In genomic region chr2:74464406-74464805, GRCh38 we compare ENCODE assay signal across 8 cellular contexts. TPM values are rescaled to one million over a fixed set of nuclear protein-coding genes. Genes with fewer than 3 reads are reported as not detected.
A peak's percentile ranks its signal among the peaks of the same experiment; 100 is the strongest.
DNase-seq lines count a peak whose midpoint lies in the region; ATAC-seq and TF ChIP-seq lines count a peak whose summit lies in the region.

No MANE protein-coding gene starts in this region.

- peak overlapping the region; percentile 85 to 100 (median 99) for H3K4me3 Mint-ChIP-seq in brain

- no peak for TF ChIP-seq CTCF in brain (conservative IDR thresholded peaks at IDR 0.05)
- TF ChIP-seq CTCF in lung (IDR thresholded peaks at IDR 0.05; ENCODE audit: control extremely low read depth, extremely low read depth): no peak

- H3K27ac ChIP-seq in ACC112 (ENCODE audit: low read depth, low read length): peak overlapping the region; percentile 70; the same call in 1 of the 2 replicates
- peak overlapping the region in 1 of 2 donors; percentile 92 for H3K27ac ChIP-seq in lung (ENCODE audit: low read depth in 1 of 2, low read length in 1 of 2)

- peaks cover 13% of the 10 kb centered on the region for H3K36me3 Mint-ChIP-seq in brain

- H3K9me3 Mint-ChIP-seq in brain: peaks cover 0 to 2% (median 0%) of the 10 kb centered on the region in 5 experiments

- DNase-seq in lung (ENCODE audit: low spot score) (no peak), H4 (ENCODE audit: low spot score) (no peak), NCI-H345 (lab: John Stamatoyannopoulos, UW) (no peak), NCI-H2081 treated with DMSO at 0.1 percent for 48 hours (lab: John Stamatoyannopoulos, UW) (no peak), hypothalamus (lab: John Stamatoyannopoulos, UW) (no peak)

- peak overlapping the region; percentile 95 for H3K4me3 ChIP-seq in ACC112 (ENCODE audit: low read depth, low read length)
- H3K4me3 ChIP-seq in lung: peak overlapping the region; percentile 98

- H3K36me3 ChIP-seq in ACC112 (ENCODE audit: insufficient read depth, low read length): no peaks in the 10 kb centered on the region
- H3K36me3 ChIP-seq in lung (ENCODE audit: control insufficient read depth in 2 of 2, insufficient read depth in 2 of 2, low read length in 2 of 2): peaks cover 6 to 15% of the 10 kb centered on the region in 2 donors

- H3K4me1 Mint-ChIP-seq in brain: peaks cover 37% of the 10 kb centered on the region

- H3K79me2 ChIP-seq in ACC112 (ENCODE audit: control insufficient read depth, insufficient read depth, low read length, unreplicated experiment): peaks cover 21% of the 10 kb centered on the region

- ATAC-seq in HG02642 (IDR thresholded peaks at IDR 0.05; ENCODE audit: poor library complexity, unreplicated experiment) (peak; percentile 5), lung (ENCODE audit: insufficient read depth, low FRiP score) (no peak)

- H3K4me1 ChIP-seq in ACC112 (ENCODE audit: control insufficient read depth, insufficient read depth, low read length, unreplicated experiment) (no peaks in the 10 kb centered on the region), lung (ENCODE audit: control insufficient read depth in 2 of 2, insufficient read depth in 2 of 2, low read length in 2 of 2) (peaks cover 9% of the 10 kb centered on the region in 2 donors)

- no peaks in the 10 kb centered on the region for H3K9me3 ChIP-seq in lung (ENCODE audit: control insufficient read depth in 2 of 2, insufficient read depth in 1 of 2, low read length in 1 of 2)

- H2AFZ ChIP-seq in ACC112 (ENCODE audit: low read length, unreplicated experiment): peak overlapping the region; percentile 98

- 5 to 8% methylated on average over 13 of the region's 13 CpGs for WGBS in lung, 2 donors

- peaks cover 10% of the 10 kb centered on the region for H3K27me3 Mint-ChIP-seq in brain

- H3K27me3 ChIP-seq in ACC112 (ENCODE audit: insufficient read depth, low read length) (no peaks in the 10 kb centered on the region), lung (ENCODE audit: control insufficient read depth, insufficient read depth) (no peaks in the 10 kb centered on the region)

- H3K27ac Mint-ChIP-seq in brain: peak overlapping the region; percentile 36 to 92 (median 80)

RNA-seq across cellular contexts. Expression of gene MOGS, which starts 0.8 kb away (rescaled TPM):
- polyA plus RNA-seq in brain (ENCODE audit: insufficient read depth, low read depth, low replicate concordance): 29.4 TPM
- 10 to 100 TPM; 37.5 to 72.0 TPM for total RNA-seq in lung
- 10 to 100 TPM; 35.4 to 53.5 TPM for polyA plus RNA-seq in lung
- total RNA-seq in H4 (2014; rRNA removed; shearing (Covaris generic)): 43.1 and 52.7 TPM in 2 replicates

RNA-seq across cellular contexts. Expression of gene WBP1, which starts 6.2 kb away (rescaled TPM):
- polyA plus RNA-seq in brain (ENCODE audit: insufficient read depth, low read depth, low replicate concordance) (177 TPM), lung (10 to 100 TPM; 55.9 to 56.7 TPM)
- total RNA-seq in lung: 10 to 100 TPM; 39.5 to 65.0 TPM
- total RNA-seq in H4 (2014; rRNA removed; shearing (Covaris generic)): 86.8 and 93.9 TPM in 2 replicates

RNA-seq across cellular contexts. Expression of gene MRPL53, which starts 8.1 kb away (rescaled TPM):
- polyA plus RNA-seq in brain (ENCODE audit: insufficient read depth, low read depth, low replicate concordance) (88.8 TPM), lung (10 to 100 TPM; 70.6 to 70.9 TPM)
- total RNA-seq in lung: 100 to 1,000 TPM in 1 of 2 donors, 10 to 100 TPM in 1; 23.3 to 106 TPM
- 25.3 and 42.4 TPM in 2 replicates for total RNA-seq in H4 (2014; rRNA removed; shearing (Covaris generic))

RNA-seq across cellular contexts. Expression of gene INO80B, which starts 9.5 kb away (rescaled TPM):
- polyA plus RNA-seq in brain (ENCODE audit: insufficient read depth, low read depth, low replicate concordance) (31.9 TPM), lung (10 to 100 TPM; 33.1 to 72.3 TPM)
- total RNA-seq in lung: 10 to 100 TPM; 22.7 to 40.7 TPM
- 30.1 and 55.7 TPM in 2 replicates for total RNA-seq in H4 (2014; rRNA removed; shearing (Covaris generic))

RNA-seq across cellular contexts. Expression of gene CCDC142, which starts 18.4 kb away (rescaled TPM):
- polyA plus RNA-seq in brain (ENCODE audit: insufficient read depth, low read depth, low replicate concordance): 4.2 TPM
- 10 to 100 TPM; 17.8 to 25.5 TPM for total RNA-seq in lung
- polyA plus RNA-seq in lung: 1 to 10 TPM; 5.5 to 8.2 TPM
- total RNA-seq in H4 (2014; rRNA removed; shearing (Covaris generic)): 1.8 and 2.2 TPM in 2 replicates
